9 cellular contexts compared by ENCODE assay signal in the genomic region with DNA sequence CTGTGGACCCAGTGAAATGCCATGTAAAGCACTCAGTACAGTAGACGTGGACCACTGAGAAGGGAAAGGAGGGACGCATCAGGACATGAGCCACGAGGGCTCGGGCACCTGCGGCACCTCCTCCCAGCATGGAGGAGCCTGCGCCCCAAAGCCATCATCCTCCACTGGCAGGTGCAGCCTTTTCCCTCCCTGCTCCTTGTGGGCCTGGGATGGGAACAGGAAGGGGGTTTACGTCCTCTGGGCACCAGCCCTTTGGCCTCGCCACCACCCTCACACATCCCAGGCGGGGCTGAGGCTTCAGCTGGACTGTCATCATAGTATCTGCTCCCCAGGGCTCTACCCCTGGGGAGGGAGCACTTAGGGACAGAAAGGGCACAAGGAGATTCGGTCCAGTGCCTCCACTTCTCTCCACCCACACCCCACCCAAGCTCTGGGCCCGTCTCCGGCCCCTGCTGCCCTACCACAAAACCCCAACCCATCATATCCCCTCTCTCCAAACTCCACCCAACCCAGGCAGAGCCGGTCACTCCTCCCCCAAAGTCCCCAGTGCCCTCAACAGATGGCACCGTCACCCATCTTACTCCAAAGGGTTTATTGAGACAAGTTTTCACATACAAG. TPM values are rescaled to one million over a fixed set of nuclear protein-coding genes. Genes with fewer than 3 reads are reported as not detected.
DNase-seq lines count a peak whose midpoint lies in the region; ATAC-seq and TF ChIP-seq lines count a peak whose summit lies in the region.
"Had no signal": no experiment of that assay in that cellular context is flagged by ENCODE, and none has a peak within 500 bp of the region (broad histone marks: within the 10 kb centered on the region; RNA-seq: fewer than 3 reads in every experiment).

No MANE protein-coding gene starts in this region.

- H3K27me3 ChIP-seq in upper lobe of right lung: no peaks in the 10 kb centered on the region
- H3K27me3 ChIP-seq: pancreas had no signal

- H3K27ac Mint-ChIP-seq in activated CD4-positive, alpha-beta T cell treated with anti-CD3 and anti-CD28 coated beads, Interleukin-2, amount 10 ng/mL, durations not matched to agents 7 days and 5 days: peak overlapping the region; percentile 65
- H3K27ac Mint-ChIP-seq in activated naive CD8-positive, alpha-beta T cell treated with anti-CD3 and anti-CD28 coated beads, Interleukin-2, amount 50 U/mL, for 24 hours: peak overlapping the region; percentile 90

- H3K9me3 Mint-ChIP-seq in activated CD4-positive, alpha-beta T cell treated with anti-CD3 and anti-CD28 coated beads, Interleukin-2, amount 10 ng/mL, durations not matched to agents 7 days and 5 days: no peaks in the 10 kb centered on the region
- H3K9me3 Mint-ChIP-seq in activated naive CD8-positive, alpha-beta T cell treated with anti-CD3 and anti-CD28 coated beads, Interleukin-2, amount 50 U/mL, for 24 hours: no peaks in the 10 kb centered on the region

- peaks cover 41% of the 10 kb centered on the region for H3K36me3 ChIP-seq in upper lobe of right lung

- no peaks in the 10 kb centered on the region for H3K9me3 ChIP-seq in upper lobe of right lung
- H3K9me3 ChIP-seq: pancreas had no signal

- H3K4me1 ChIP-seq in upper lobe of right lung: peaks cover 40% of the 10 kb centered on the region

- H3K27ac ChIP-seq in upper lobe of right lung: no peak overlapping the region

- no peak for TF ChIP-seq CTCF in upper lobe of right lung (IDR thresholded peaks at IDR 0.05)

- H3K36me3 Mint-ChIP-seq in activated CD4-positive, alpha-beta T cell treated with anti-CD3 and anti-CD28 coated beads, Interleukin-2, amount 10 ng/mL, durations not matched to agents 7 days and 5 days (ENCODE audit: low read depth): peaks cover 53% of the 10 kb centered on the region
- H3K36me3 Mint-ChIP-seq in activated naive CD8-positive, alpha-beta T cell treated with anti-CD3 and anti-CD28 coated beads, Interleukin-2, amount 50 U/mL, for 24 hours (ENCODE audit: low read depth): peaks cover 13% of the 10 kb centered on the region

- peak overlapping the region; percentile 94 for H3K4me3 Mint-ChIP-seq in activated CD4-positive, alpha-beta T cell treated with anti-CD3 and anti-CD28 coated beads, Interleukin-2, amount 10 ng/mL, durations not matched to agents 7 days and 5 days
- peak overlapping the region; percentile 93 for H3K4me3 Mint-ChIP-seq in activated naive CD8-positive, alpha-beta T cell treated with anti-CD3 and anti-CD28 coated beads, Interleukin-2, amount 50 U/mL, for 24 hours

- no peaks in the 10 kb centered on the region for H3K27me3 Mint-ChIP-seq in activated CD4-positive, alpha-beta T cell treated with anti-CD3 and anti-CD28 coated beads, Interleukin-2, amount 10 ng/mL, durations not matched to agents 7 days and 5 days
- no peaks in the 10 kb centered on the region for H3K27me3 Mint-ChIP-seq in activated naive CD8-positive, alpha-beta T cell treated with anti-CD3 and anti-CD28 coated beads, Interleukin-2, amount 50 U/mL, for 24 hours

- intact Hi-C loops in upper lobe of right lung (cut with DNase I): no loop called here

- no peak for DNase-seq in activated CD4-positive, alpha-beta T cell treated with anti-CD3 and anti-CD28 coated beads, Interleukin-2, amount 10 ng/mL, durations not matched to agents 7 days and 5 days
- DNase-seq in activated CD4-positive, alpha-beta T cell treated with anti-CD3 and anti-CD28 coated beads for 48 hours: no peak
- no peak for DNase-seq in activated naive CD8-positive, alpha-beta T cell treated with anti-CD3 and anti-CD28 coated beads, Interleukin-2, amount 50 U/mL, for 24 hours
- DNase-seq in stimulated activated naive CD8-positive, alpha-beta T cell treated with anti-CD3 and anti-CD28 coated beads, Interleukin-15, Interleukin-2, amounts not matched to agents 100 U/mL and 50 U/mL, for 24 hours: peak; percentile 23
- DNase-seq in NK-92 (lab: John Stamatoyannopoulos, UW; ENCODE audit: unreplicated experiment): no peak
- no peak for DNase-seq in upper lobe of right lung
- no peak for DNase-seq in middle frontal gyrus (ENCODE audit: extremely low spot score, low spot score)
- DNase-seq: pancreas had no signal

- CTCF ChIA-PET in activated CD4-positive, alpha-beta T cell treated with anti-CD3 and anti-CD28 coated beads, Interleukin-2, amount 10 ng/mL, durations not matched to agents 7 days and 5 days (lab: Charles Lee): interaction anchor here (0.6 to 2.1 kb wide), 4 partner anchors 9 to 309 kb away, joined by 3 to 8 read pairs (median 4); no protein-coding TSS in a partner anchor

- POLR2A ChIA-PET in activated CD4-positive, alpha-beta T cell treated with anti-CD3 and anti-CD28 coated beads, Interleukin-2, amount 10 ng/mL, durations not matched to agents 7 days and 5 days (lab: Charles Lee): no interaction called here

- peaks cover 39% of the 10 kb centered on the region for H3K4me1 Mint-ChIP-seq in activated CD4-positive, alpha-beta T cell treated with anti-CD3 and anti-CD28 coated beads, Interleukin-2, amount 10 ng/mL, durations not matched to agents 7 days and 5 days
- peaks cover 38% of the 10 kb centered on the region for H3K4me1 Mint-ChIP-seq in activated naive CD8-positive, alpha-beta T cell treated with anti-CD3 and anti-CD28 coated beads, Interleukin-2, amount 50 U/mL, for 24 hours

- H3K4me3 ChIP-seq in upper lobe of right lung: no peak overlapping the region
- H3K4me3 ChIP-seq: pancreas had no signal

- peak; percentile 44 for ATAC-seq in HG02759 (IDR thresholded peaks at IDR 0.05; ENCODE audit: unreplicated experiment)
- no peak for ATAC-seq in activated naive CD8-positive, alpha-beta T cell treated with anti-CD3 and anti-CD28 coated beads, Interleukin-2, amount 50 U/mL, for 24 hours
- ATAC-seq in stimulated activated naive CD8-positive, alpha-beta T cell treated with anti-CD3 and anti-CD28 coated beads, Interleukin-15, Interleukin-2, amounts not matched to agents 100 U/mL and 50 U/mL, for 24 hours: no peak
- no peak for ATAC-seq in upper lobe of right lung
- ATAC-seq: pancreas had no signal

RNA-seq across cellular contexts. Expression of a gene that starts 2.1 kb away (rescaled TPM):
- 100 to 1,000 TPM; 175 to 178 TPM for total RNA-seq in activated CD4-positive, alpha-beta T cell treated with anti-CD3 and anti-CD28 coated beads, Interleukin-2, amount 10 ng/mL, durations not matched to agents 7 days and 5 days
- total RNA-seq in upper lobe of right lung: 58.9 TPM

RNA-seq across cellular contexts. Expression of a gene that starts 26.8 kb away (rescaled TPM):
- total RNA-seq in activated CD4-positive, alpha-beta T cell treated with anti-CD3 and anti-CD28 coated beads, Interleukin-2, amount 10 ng/mL, durations not matched to agents 7 days and 5 days: 10 to 100 TPM; 16.9 to 20.5 TPM
- 14.2 TPM for total RNA-seq in upper lobe of right lung

RNA-seq across cellular contexts. Expression of a gene that starts 27.2 kb away (rescaled TPM):
- total RNA-seq in activated CD4-positive, alpha-beta T cell treated with anti-CD3 and anti-CD28 coated beads, Interleukin-2, amount 10 ng/mL, durations not matched to agents 7 days and 5 days: 10 to 100 TPM; 77.9 to 86.4 TPM
- 68.5 TPM for total RNA-seq in upper lobe of right lung

RNA-seq across cellular contexts. Expression of a gene that starts 58.1 kb away (rescaled TPM):
- total RNA-seq in activated CD4-positive, alpha-beta T cell treated with anti-CD3 and anti-CD28 coated beads, Interleukin-2, amount 10 ng/mL, durations not matched to agents 7 days and 5 days: under 1 TPM; 0.31 to 0.42 TPM
- total RNA-seq in upper lobe of right lung: 10.0 TPM
